In the genomic region with DNA sequence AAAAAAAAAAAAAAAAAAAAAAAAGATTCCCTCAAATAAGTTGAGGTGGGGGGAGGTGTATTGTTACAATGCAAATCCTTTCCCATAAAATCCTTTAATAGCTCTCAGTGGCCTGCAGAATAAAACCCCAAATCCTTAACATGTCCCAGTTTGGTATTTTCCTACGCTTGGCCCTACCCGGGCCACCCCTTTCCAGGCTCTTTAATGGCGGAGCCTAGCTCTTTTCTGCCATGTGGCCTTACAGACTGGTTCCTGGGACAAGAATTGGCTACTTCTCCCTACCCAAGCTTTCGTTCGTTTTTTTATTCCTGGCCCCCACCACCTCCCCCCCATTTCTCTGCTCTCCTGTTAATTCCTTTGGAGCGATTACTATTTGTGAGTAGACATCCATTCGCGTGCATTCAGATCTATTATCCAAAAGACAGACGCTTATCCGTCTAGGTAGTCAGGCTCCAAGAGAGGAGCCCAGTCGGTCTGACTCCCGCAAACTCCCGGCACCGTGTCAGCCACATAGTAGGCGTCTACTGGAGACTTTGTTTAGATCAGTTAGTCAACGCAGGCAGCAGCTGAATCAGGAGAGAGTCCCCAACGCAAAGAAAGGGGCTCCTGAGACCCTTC, we compare ENCODE assay signal across 8 cellular contexts. TPM values are rescaled to one million over a fixed set of nuclear protein-coding genes. Genes with fewer than 3 reads are reported as not detected.
DNase-seq lines count a peak whose midpoint lies in the region; ATAC-seq and TF ChIP-seq lines count a peak whose summit lies in the region.

No MANE protein-coding gene starts in this region.

- no peaks in the 10 kb centered on the region for H3K36me3 ChIP-seq in OCI-LY3 (replicated peaks; ENCODE audit: low read depth, low read length)
- H3K36me3 ChIP-seq in neuron (ENCODE audit: insufficient read depth, low read length), result no peaks in the 10 kb centered on the region

- H4K20me1 ChIP-seq in OCI-LY3 (ENCODE audit: insufficient read depth, low read length), result no peaks in the 10 kb centered on the region

- no peaks in the 10 kb centered on the region for H3K9me3 Mint-ChIP-seq in CD4-positive, alpha-beta T cell
- H3K9me3 Mint-ChIP-seq in endothelial cell (ENCODE audit: unreplicated experiment), result no peaks in the 10 kb centered on the region

- intact Hi-C loops in CD4-positive, alpha-beta T cell (cut with DNase I, micrococcal nuclease), result loop anchor here (5.0 to 10.0 kb wide), 2 partner anchors 51 to 617 kb away; a partner anchor contains a TSS

- H3K27ac ChIP-seq in CD4-positive, alpha-beta T cell (ENCODE audit: low read depth, low read length), result no peak overlapping the region
- no peak overlapping the region for H3K27ac ChIP-seq in OCI-LY3 (ENCODE audit: low read length)
- no peak overlapping the region for H3K27ac ChIP-seq in foreskin keratinocyte

- no peaks in the 10 kb centered on the region for H3K9me3 ChIP-seq in CD4-positive, alpha-beta T cell (ENCODE audit: control insufficient read depth, low read length)
- H3K9me3 ChIP-seq in OCI-LY3 (ENCODE audit: insufficient read depth, low read length) (no peaks in the 10 kb centered on the region), neuron (ENCODE audit: low read length) (no peaks in the 10 kb centered on the region)

- CTCF ChIA-PET in CD4-positive, alpha-beta T cell (lab: Charles Lee), result interaction anchor here (1.2 to 1.4 kb wide), 2 partner anchors 15 to 25 kb away, joined by 3 to 9 read pairs; no protein-coding TSS in a partner anchor

- no peaks in the 10 kb centered on the region for H3K27me3 Mint-ChIP-seq in CD4-positive, alpha-beta T cell
- H3K27me3 Mint-ChIP-seq in endothelial cell (ENCODE audit: unreplicated experiment), result peaks cover 14% of the 10 kb centered on the region

- DNase-seq in CD4-positive, alpha-beta T cell, result no peak
- DNase-seq in endothelial cell (ENCODE audit: low spot score) (no peak), NCI-H748 treated with DMSO at 0.1 percent for 48 hours (lab: John Stamatoyannopoulos, UW) (no peak), foreskin keratinocyte (no peak)
- DNase-seq in stimulated activated CD4-positive, alpha-beta T cell treated with anti-CD3 and anti-CD28 coated beads, Interleukin-2, amount 100 ng/mL, for 24 hours, result no peak

- H3K27ac Mint-ChIP-seq in CD4-positive, alpha-beta T cell, result peak overlapping the region; percentile 95
- peak overlapping the region; percentile 52 for H3K27ac Mint-ChIP-seq in endothelial cell (ENCODE audit: unreplicated experiment)

- peak overlapping the region; percentile 91 for H3K4me3 Mint-ChIP-seq in CD4-positive, alpha-beta T cell
- H3K4me3 Mint-ChIP-seq in endothelial cell (ENCODE audit: unreplicated experiment), result peak overlapping the region; percentile 91

- H3K4me1 ChIP-seq in OCI-LY3 (ENCODE audit: low read length), result peaks cover 25% of the 10 kb centered on the region
- peaks cover 29% of the 10 kb centered on the region for H3K4me1 ChIP-seq in neuron (ENCODE audit: insufficient read depth, low read length)
- H3K4me1 ChIP-seq in foreskin keratinocyte, result peaks cover 11% of the 10 kb centered on the region

- POLR2A ChIA-PET in CD4-positive, alpha-beta T cell (lab: Charles Lee), result interaction anchor here (0.5 kb wide), 1 partner anchor 280 kb away, joined by 4 read pairs; no protein-coding TSS in a partner anchor

- no peak for ATAC-seq in CD4-positive, alpha-beta T cell (ENCODE audit: poor library complexity)
- ATAC-seq in HG03439 (IDR thresholded peaks at IDR 0.05; ENCODE audit: unreplicated experiment) (no peak), foreskin keratinocyte (no peak)

- H3K4me3 ChIP-seq in OCI-LY3 (ENCODE audit: low read length) (peak overlapping the region; percentile 95), neuron (ENCODE audit: low read length) (peak overlapping the region; percentile 85)

- peak overlapping the region; percentile 91 for H3K4me2 ChIP-seq in OCI-LY3 (ENCODE audit: low read length)

- H3K36me3 Mint-ChIP-seq in CD4-positive, alpha-beta T cell (ENCODE audit: low read depth), result peaks cover 24% of the 10 kb centered on the region
- no peaks in the 10 kb centered on the region for H3K36me3 Mint-ChIP-seq in endothelial cell (ENCODE audit: low read depth, unreplicated experiment)

- peak overlapping the region; percentile 89; the same call in 1 of the 2 replicates for H3K9ac ChIP-seq in OCI-LY3 (ENCODE audit: low read length)

- peaks cover 29% of the 10 kb centered on the region for H3K79me2 ChIP-seq in OCI-LY3 (ENCODE audit: low read length)

- peaks cover 42% of the 10 kb centered on the region for H3K4me1 Mint-ChIP-seq in CD4-positive, alpha-beta T cell (ENCODE audit: low read depth)
- peaks cover 26% of the 10 kb centered on the region for H3K4me1 Mint-ChIP-seq in endothelial cell (ENCODE audit: unreplicated experiment)

- TF ChIP-seq CTCF in CD4-positive, alpha-beta T cell (IDR thresholded peaks at IDR 0.05), result no peak
- no peak for TF ChIP-seq CTCF in OCI-LY3 (IDR thresholded peaks at IDR 0.05; ENCODE audit: low read depth, low read length)
- no peak for TF ChIP-seq CTCF in endothelial cell (IDR thresholded peaks at IDR 0.05; ENCODE audit: unreplicated experiment)
- no peak for TF ChIP-seq CTCF in foreskin keratinocyte (conservative IDR thresholded peaks at IDR 0.05)

- H2AFZ ChIP-seq in OCI-LY3 (ENCODE audit: low read depth, low read length) (peak overlapping the region; percentile 98), neuron (ENCODE audit: low read depth, low read length) (peak overlapping the region; percentile 56)

- H3K27me3 ChIP-seq in CD4-positive, alpha-beta T cell (ENCODE audit: control insufficient read depth, insufficient read depth, low read length), result no peaks in the 10 kb centered on the region
- H3K27me3 ChIP-seq in OCI-LY3 (ENCODE audit: low read depth, low read length) (no peaks in the 10 kb centered on the region), neuron (ENCODE audit: insufficient read depth, low read length) (no peaks in the 10 kb centered on the region), foreskin keratinocyte (no peaks in the 10 kb centered on the region)

RNA-seq across cellular contexts. Expression of a gene that starts 0.8 kb away (rescaled TPM):
- 10 to 100 TPM; 31.2 to 32.1 TPM for total RNA-seq in CD4-positive, alpha-beta T cell
- total RNA-seq in endothelial cell (ENCODE audit: unreplicated experiment) (29.6 TPM), foreskin keratinocyte (23.6 and 28.1 TPM in 2 replicates)
- 25.9 and 32.1 TPM in 2 replicates for polyA plus RNA-seq in foreskin keratinocyte

RNA-seq across cellular contexts. Expression of a gene that starts 5.4 kb away (rescaled TPM):
- 10 to 100 TPM; 24.0 to 25.7 TPM for total RNA-seq in CD4-positive, alpha-beta T cell
- total RNA-seq in endothelial cell (ENCODE audit: unreplicated experiment), result 217 TPM
- total RNA-seq in foreskin keratinocyte, result 218 and 225 TPM in 2 replicates
- 257 and 263 TPM in 2 replicates for polyA plus RNA-seq in foreskin keratinocyte

RNA-seq across cellular contexts. Expression of a gene that starts 6.2 kb away (rescaled TPM):
- total RNA-seq in CD4-positive, alpha-beta T cell, result 10 to 100 TPM; 77.5 to 84.1 TPM
- total RNA-seq in endothelial cell (ENCODE audit: unreplicated experiment) (82.9 TPM), foreskin keratinocyte (30.5 and 36.1 TPM in 2 replicates)
- 36.7 and 37.5 TPM in 2 replicates for polyA plus RNA-seq in foreskin keratinocyte

RNA-seq across cellular contexts. Expression of a gene that starts 31.5 kb away (rescaled TPM):
- 100 to 1,000 TPM; 134 to 145 TPM for total RNA-seq in CD4-positive, alpha-beta T cell
- total RNA-seq in endothelial cell (ENCODE audit: unreplicated experiment), result 83.0 TPM
- 52.4 and 53.6 TPM in 2 replicates for total RNA-seq in foreskin keratinocyte
- polyA plus RNA-seq in foreskin keratinocyte, result 34.1 and 39.6 TPM in 2 replicates

RNA-seq across cellular contexts. Expression of a gene that starts 34.6 kb away (rescaled TPM):
- under 1 TPM; 0.52 to 0.61 TPM for total RNA-seq in CD4-positive, alpha-beta T cell
- total RNA-seq in endothelial cell (ENCODE audit: unreplicated experiment) (2.8 TPM), foreskin keratinocyte (0.35 and 0.65 TPM in 2 replicates)
- polyA plus RNA-seq in foreskin keratinocyte, result 0.29 and 0.49 TPM in 2 replicates
